12 cellular contexts compared by ENCODE assay signal in genomic region chr2:98472961-98473746, GRCh38. TPM values are rescaled to one million over a fixed set of nuclear protein-coding genes. Genes with fewer than 3 reads are reported as not detected.
A peak's percentile ranks its signal among the peaks of the same experiment; 100 is the strongest.
DNase-seq lines count a peak whose midpoint lies in the region; ATAC-seq and TF ChIP-seq lines count a peak whose summit lies in the region.
"Had no signal": no experiment of that assay in that cellular context is flagged by ENCODE, and none has a peak within 500 bp of the region (broad histone marks: within the 10 kb centered on the region; RNA-seq: fewer than 3 reads in every experiment).

No MANE protein-coding gene starts in this region.

- peaks cover 62% of the 10 kb centered on the region for H3F3A ChIP-seq in MM.1S (ENCODE audit: insufficient read depth, low read length)

- peaks cover 100% of the 10 kb centered on the region for H3K79me2 ChIP-seq in MM.1S (ENCODE audit: low read length)

- no peaks in the 10 kb centered on the region for H3K9me2 ChIP-seq in MM.1S (replicated peaks; ENCODE audit: insufficient read depth, low read length)

- 0 out of 2 replicates have a peak, but pooled peaks cover 2% of the 10 kb centered on the region for H3K36me3 ChIP-seq in MM.1S (replicated peaks; ENCODE audit: insufficient read depth, low read length)
- H3K36me3 ChIP-seq in duodenal mucosa (ENCODE audit: control insufficient read depth in 1 of 2, insufficient read depth in 2 of 2, low read length in 2 of 2), result no peaks in the 10 kb centered on the region
- peaks cover 0 to 24% (median 0%) of the 10 kb centered on the region in 6 donors for H3K36me3 ChIP-seq in spleen
- H3K36me3 ChIP-seq: left ventricle myocardium inferior, suprapubic skin had no signal

- TF ChIP-seq CTCF in MM.1S (IDR thresholded peaks at IDR 0.05; ENCODE audit: low read length) (no peak), spleen (IDR thresholded peaks at IDR 0.05 in 8 of 11, conservative IDR thresholded peaks at IDR 0.05 in 3 of 11) (no peak), HFFc6 (IDR thresholded peaks at IDR 0.05) (no peak)

- no peaks in the 10 kb centered on the region for H3K27me3 ChIP-seq in MM.1S (replicated peaks; ENCODE audit: insufficient read depth, low read length)
- no peaks in the 10 kb centered on the region for H3K27me3 ChIP-seq in duodenal mucosa (ENCODE audit: control insufficient read depth in 1 of 2, insufficient read depth in 2 of 2, low read length in 2 of 2)
- no peaks in the 10 kb centered on the region for H3K27me3 ChIP-seq in spleen (replicated peaks in 1 of 7)
- H3K27me3 ChIP-seq: suprapubic skin had no signal

- 74 to 80% (median 78%) methylated on average over 9 of the region's 9 CpGs for WGBS in spleen, 5 donors

- H3K4me1 Mint-ChIP-seq in activated CD4-positive, alpha-beta T cell treated with anti-CD3 and anti-CD28 coated beads, Interleukin-2, amount 10 ng/mL, durations not matched to agents 7 days and 5 days, result peaks cover 98% of the 10 kb centered on the region
- peaks cover 13% of the 10 kb centered on the region for H3K4me1 Mint-ChIP-seq in HFFc6 (ENCODE audit: low read depth)

- peak overlapping the region; percentile 38 for H3K4me3 ChIP-seq in MM.1S (ENCODE audit: low read length)
- H3K4me3 ChIP-seq in duodenal mucosa (ENCODE audit: low read depth in 1 of 2, low read length in 2 of 2), result peak overlapping the region; percentile 33 to 48
- H3K4me3 ChIP-seq in spleen, result no peak overlapping the region
- H3K4me3 ChIP-seq: left ventricle myocardium inferior, suprapubic skin had no signal

- peak overlapping the region; percentile 87 for H3K4me2 ChIP-seq in MM.1S (ENCODE audit: low read depth, low read length)

- H4K20me1 ChIP-seq in MM.1S (ENCODE audit: insufficient read depth, low read length), result no peaks in the 10 kb centered on the region

- POLR2A ChIA-PET in activated CD4-positive, alpha-beta T cell treated with anti-CD3 and anti-CD28 coated beads, Interleukin-2, amount 10 ng/mL, durations not matched to agents 7 days and 5 days (lab: Charles Lee), result interaction anchor here (0.8 kb wide), 1 partner anchor 9 kb away, joined by 3 read pairs; no protein-coding TSS in a partner anchor

- no peak for DNase-seq in activated CD4-positive, alpha-beta T cell treated with anti-CD3 and anti-CD28 coated beads, Interleukin-2, amount 10 ng/mL, durations not matched to agents 7 days and 5 days
- no peak for DNase-seq in activated CD4-positive, alpha-beta T cell treated with anti-CD3 and anti-CD28 coated beads for 48 hours
- DNase-seq in MM.1S, result no peak
- DNase-seq in spleen, result peak; percentile 58
- no peak for DNase-seq in NCI-H2196 treated with DMSO at 0.1 percent for 48 hours (lab: John Stamatoyannopoulos, UW; ENCODE audit: unreplicated experiment)
- no peak for DNase-seq in HFFc6
- DNase-seq: activated gamma-delta T cell, left ventricle myocardium inferior, NCI-H2081 had no signal

- CTCF ChIA-PET in activated CD4-positive, alpha-beta T cell treated with anti-CD3 and anti-CD28 coated beads, Interleukin-2, amount 10 ng/mL, durations not matched to agents 7 days and 5 days (lab: Charles Lee), result interaction anchor here (0.7 to 8.8 kb wide), 4 partner anchors 9 to 15 kb away, joined by 3 to 60 read pairs (median 4); no protein-coding TSS in a partner anchor

- no peak overlapping the region for H2AFZ ChIP-seq in MM.1S (ENCODE audit: low read length)

- no peaks in the 10 kb centered on the region for H3K27me3 Mint-ChIP-seq in activated CD4-positive, alpha-beta T cell treated with anti-CD3 and anti-CD28 coated beads, Interleukin-2, amount 10 ng/mL, durations not matched to agents 7 days and 5 days
- no peaks in the 10 kb centered on the region; the same call in 1 of the 2 replicates for H3K27me3 Mint-ChIP-seq in HFFc6 (ENCODE audit: insufficient read depth)

- intact Hi-C loops in spleen (cut with DNase I; ENCODE audit: low total_unique reads), result no loop called here

- H3K9me3 ChIP-seq in MM.1S (replicated peaks; ENCODE audit: insufficient read depth, low read length) (no peaks in the 10 kb centered on the region), duodenal mucosa (ENCODE audit: control insufficient read depth in 1 of 2, low read length in 2 of 2) (no peaks in the 10 kb centered on the region), spleen (no peaks in the 10 kb centered on the region)
- H3K9me3 ChIP-seq: left ventricle myocardium inferior, suprapubic skin had no signal

- H3K9me3 Mint-ChIP-seq in activated CD4-positive, alpha-beta T cell treated with anti-CD3 and anti-CD28 coated beads, Interleukin-2, amount 10 ng/mL, durations not matched to agents 7 days and 5 days, result peaks cover 2% of the 10 kb centered on the region
- no peaks in the 10 kb centered on the region for H3K9me3 Mint-ChIP-seq in HFFc6

- peak overlapping the region; percentile 98 for H3K27ac ChIP-seq in MM.1S (ENCODE audit: low read length)
- no peak overlapping the region for H3K27ac ChIP-seq in duodenal mucosa (ENCODE audit: low read depth, low read length)
- H3K27ac ChIP-seq in spleen, result peak overlapping the region in 7 of 8 donors; percentile 1 to 83 (median 60)
- H3K27ac ChIP-seq: left ventricle myocardium inferior, suprapubic skin had no signal

- H3K4me1 ChIP-seq in MM.1S (ENCODE audit: low read length) (peaks cover 95% of the 10 kb centered on the region), duodenal mucosa (ENCODE audit: control insufficient read depth in 1 of 2, insufficient read depth in 2 of 2, low read length in 2 of 2) (peaks cover 64 to 71% of the 10 kb centered on the region in 2 donors), spleen (peaks cover 3 to 100% (median 82%) of the 10 kb centered on the region in 6 donors)

- peaks cover 70% of the 10 kb centered on the region for H3K36me3 Mint-ChIP-seq in activated CD4-positive, alpha-beta T cell treated with anti-CD3 and anti-CD28 coated beads, Interleukin-2, amount 10 ng/mL, durations not matched to agents 7 days and 5 days (ENCODE audit: low read depth)
- H3K36me3 Mint-ChIP-seq in HFFc6 (ENCODE audit: low read depth), result no peaks in the 10 kb centered on the region

- ATAC-seq in GM19397 (IDR thresholded peaks at IDR 0.05; ENCODE audit: unreplicated experiment), result no peak

- TF ChIP-seq POLR2A in spleen (IDR thresholded peaks at IDR 0.05), result no peak

- H3K27ac Mint-ChIP-seq in activated CD4-positive, alpha-beta T cell treated with anti-CD3 and anti-CD28 coated beads, Interleukin-2, amount 10 ng/mL, durations not matched to agents 7 days and 5 days, result peak overlapping the region; percentile 90
- no peak overlapping the region for H3K27ac Mint-ChIP-seq in HFFc6

- peak overlapping the region; percentile 64 for H3K4me3 Mint-ChIP-seq in activated CD4-positive, alpha-beta T cell treated with anti-CD3 and anti-CD28 coated beads, Interleukin-2, amount 10 ng/mL, durations not matched to agents 7 days and 5 days
- no peak overlapping the region for H3K4me3 Mint-ChIP-seq in HFFc6

- peak overlapping the region; percentile 66 for H3K9ac ChIP-seq in MM.1S (ENCODE audit: low read length)
- H3K9ac ChIP-seq in duodenal mucosa (ENCODE audit: low read depth in 1 of 2, low read length in 2 of 2), result peak overlapping the region; percentile 22 to 31

RNA-seq across cellular contexts. Expression of gene INPP4A, which starts 28.5 kb away (rescaled TPM):
- total RNA-seq in activated CD4-positive, alpha-beta T cell treated with anti-CD3 and anti-CD28 coated beads, Interleukin-2, amount 10 ng/mL, durations not matched to agents 7 days and 5 days, result 100 to 1,000 TPM; 140 to 165 TPM
- 100 to 1,000 TPM in 1 of 7 donors, 10 to 100 TPM in 6; 55.1 to 102 (median 76.5) TPM for total RNA-seq in spleen
- 1 to 10 TPM; 6.4 to 9.7 (median 7.1) TPM for polyA plus RNA-seq in spleen
- total RNA-seq in HFFc6 (2021; fragmentation: NEBNext Ultra II Directional; extraction: Animal tissue kit (Norgen Biotek cat#: 25700)), result 10 to 100 TPM; 15.8 to 19.4 (median 18.2) TPM

Comparison
In these comparisons a context has a peak if more than half of its experiments do, and no peak if none do; other contexts are left out.
1. H3K4me3 ChIP-seq: peak in MM.1S (single experiment) and duodenal mucosa (2 of 2); none in spleen (0 of 8).